Comparison of ENCODE assay signal across 7 cellular contexts in genomic region chr19:17075860-17076538, GRCh38. TPM values are rescaled to one million over a fixed set of nuclear protein-coding genes. Genes with fewer than 3 reads are reported as not detected.
A peak's percentile ranks its signal among the peaks of the same experiment; 100 is the strongest.
DNase-seq lines count a peak whose midpoint lies in the region; ATAC-seq and TF ChIP-seq lines count a peak whose summit lies in the region.

No MANE protein-coding gene starts in this region.

- no peaks in the 10 kb centered on the region for H3K27me3 ChIP-seq in prostate gland (replicated peaks; ENCODE audit: insufficient read depth)

- DNase-seq in GM13977 (ENCODE audit: low spot score), result peak; percentile 59
- DNase-seq in NOMO-1 treated with DMSO at 0.1 percent for 48 hours (lab: John Stamatoyannopoulos, UW; ENCODE audit: unreplicated experiment), result peak; percentile 37
- peak; percentile 51 for DNase-seq in activated effector memory CD4-positive, alpha-beta T cell treated with Interleukin-2 at 50 U/mL for 16 hours
- peak; percentile 31 for DNase-seq in globus pallidus (ENCODE audit: low spot score)
- no peak for DNase-seq in prostate gland (ENCODE audit: low spot score)

- no peak for TF ChIP-seq POLR2A in prostate gland (IDR thresholded peaks at IDR 0.05)

- intact Hi-C loops in prostate gland (cut with DNase I), result loop anchor here (5.0 kb wide), 1 partner anchor 61 kb away; no protein-coding TSS in a partner anchor

- ATAC-seq in GM21515 (IDR thresholded peaks at IDR 0.05; ENCODE audit: unreplicated experiment) (no peak), GM21526 (IDR thresholded peaks at IDR 0.05; ENCODE audit: low FRiP score, unreplicated experiment) (no peak)

- peak overlapping the region; percentile 67 to 87 for H3K4me3 ChIP-seq in prostate gland

- in situ Hi-C loops in GM13977 (cut with MboI; ENCODE audit: low pct_unique_long_range_greater_than_20kb, low sequenced_read_pairs, unreplicated experiment), result no loop called here

- TF ChIP-seq CTCF in GM13977 (IDR thresholded peaks at IDR 0.05; ENCODE audit: extremely low read depth, insufficient read depth, missing control alignments) (no peak), prostate gland (IDR thresholded peaks at IDR 0.05) (no peak)

- H3K9me3 ChIP-seq in prostate gland, result no peaks in the 10 kb centered on the region

- H3K4me1 ChIP-seq in prostate gland (replicated peaks), result peaks cover 13% of the 10 kb centered on the region

- no peaks in the 10 kb centered on the region for H3K36me3 ChIP-seq in prostate gland

- under 1% methylated on average over 44 of the region's 44 CpGs for WGBS in prostate gland

- H3K27ac ChIP-seq in prostate gland, result peak overlapping the region; percentile 81 to 83

RNA-seq across cellular contexts. Expression of gene MYO9B, which starts 0.4 kb away (rescaled TPM):
- 100 to 1,000 TPM in 1 of 2 donors, 10 to 100 TPM in 1; 50.9 to 208 TPM for total RNA-seq in prostate gland

RNA-seq across cellular contexts. Expression of gene HAUS8, which starts 0.7 kb away (rescaled TPM):
- 10 to 100 TPM in 1 of 2 donors, 1 to 10 TPM in 1; 6.5 to 15.3 TPM for total RNA-seq in prostate gland

RNA-seq across cellular contexts. Expression of gene CPAMD8, which starts 49.4 kb away (rescaled TPM):
- 100 to 1,000 TPM; 134 to 216 TPM for total RNA-seq in prostate gland
